Comparison of ENCODE assay signal across 1 cellular context in the genomic region with DNA sequence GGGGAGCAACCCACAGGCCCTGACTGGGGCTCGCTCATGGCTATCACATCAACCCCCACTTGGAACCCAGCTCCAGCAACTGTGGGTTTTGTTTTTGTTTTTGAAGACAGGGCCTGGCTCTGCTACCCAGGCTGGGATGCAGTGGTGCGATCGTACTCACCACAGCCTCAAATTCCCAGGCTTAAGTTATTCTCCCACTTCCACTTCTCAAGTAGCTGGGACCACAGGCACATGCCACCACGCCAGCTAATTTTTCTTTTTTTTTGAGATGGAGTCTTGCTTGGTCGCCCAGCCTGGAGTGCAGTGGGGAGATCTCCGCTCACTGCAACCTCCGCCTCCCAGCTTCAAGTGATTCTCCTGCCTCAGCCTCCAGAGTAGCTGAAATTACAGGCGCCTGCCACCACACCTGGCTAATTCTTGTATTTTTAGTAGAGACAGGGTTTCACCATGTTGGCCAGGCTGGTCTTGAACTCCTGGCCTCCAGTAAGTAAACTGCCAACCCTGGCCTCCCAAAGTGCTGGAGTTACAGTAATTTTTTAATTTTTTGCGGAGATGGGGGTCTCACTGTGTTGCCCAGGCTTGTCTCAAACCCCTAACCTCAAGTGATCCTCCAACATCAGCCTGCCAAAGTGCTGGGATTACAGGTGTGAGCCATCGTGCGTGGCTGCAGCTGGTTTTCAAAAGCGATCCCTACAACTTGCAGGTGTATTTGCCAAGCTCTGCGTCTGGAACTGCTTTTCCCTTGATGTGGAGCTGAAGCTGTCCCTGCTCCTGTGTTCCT.
TF ChIP-seq lines count a peak whose summit lies in the region.

No MANE protein-coding gene starts in this region.

TF ChIP-seq in A549, 52 proteins besides CTCF, POLR2A, EP300 and RAD21 (continued from another document):
- TF ChIP-seq, protein P1, sequence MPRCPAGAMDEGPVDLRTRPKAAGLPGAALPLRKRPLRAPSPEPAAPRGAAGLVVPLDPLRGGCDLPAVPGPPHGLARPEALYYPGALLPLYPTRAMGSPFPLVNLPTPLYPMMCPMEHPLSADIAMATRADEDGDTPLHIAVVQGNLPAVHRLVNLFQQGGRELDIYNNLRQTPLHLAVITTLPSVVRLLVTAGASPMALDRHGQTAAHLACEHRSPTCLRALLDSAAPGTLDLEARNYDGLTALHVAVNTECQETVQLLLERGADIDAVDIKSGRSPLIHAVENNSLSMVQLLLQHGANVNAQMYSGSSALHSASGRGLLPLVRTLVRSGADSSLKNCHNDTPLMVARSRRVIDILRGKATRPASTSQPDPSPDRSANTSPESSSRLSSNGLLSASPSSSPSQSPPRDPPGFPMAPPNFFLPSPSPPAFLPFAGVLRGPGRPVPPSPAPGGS (IDR thresholded peaks at IDR 0.05): no peak
- no peak for TF ChIP-seq CEBPB (IDR thresholded peaks at IDR 0.05)
- TF ChIP-seq JUNB (IDR thresholded peaks at IDR 0.05): no peak
- TF ChIP-seq, protein P2, sequence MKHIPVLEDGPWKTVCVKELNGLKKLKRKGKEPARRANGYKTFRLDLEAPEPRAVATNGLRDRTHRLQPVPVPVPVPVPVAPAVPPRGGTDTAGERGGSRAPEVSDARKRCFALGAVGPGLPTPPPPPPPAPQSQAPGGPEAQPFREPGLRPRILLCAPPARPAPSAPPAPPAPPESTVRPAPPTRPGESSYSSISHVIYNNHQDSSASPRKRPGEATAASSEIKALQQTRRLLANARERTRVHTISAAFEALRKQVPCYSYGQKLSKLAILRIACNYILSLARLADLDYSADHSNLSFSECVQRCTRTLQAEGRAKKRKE (CRISPR knock-in tag; IDR thresholded peaks at IDR 0.05; ENCODE audit: low read depth): no peak
- no peak for TF ChIP-seq RFX5 (IDR thresholded peaks at IDR 0.05)
- no peak for TF ChIP-seq ZNF302 (CRISPR knock-in tag; IDR thresholded peaks at IDR 0.05)
- no peak for TF ChIP-seq CBX8 (IDR thresholded peaks at IDR 0.05)
- TF ChIP-seq RARB (CRISPR knock-in tag; IDR thresholded peaks at IDR 0.05): no peak
- no peak for TF ChIP-seq HOXA7 (CRISPR knock-in tag; IDR thresholded peaks at IDR 0.05)
TF ChIP-seq in A549: peak in this region for 0.
